In genomic region chr3:194443911-194444310, GRCh38 we compare ENCODE assay signal across 23 cellular contexts. TPM values are rescaled to one million over a fixed set of nuclear protein-coding genes. Genes with fewer than 3 reads are reported as not detected.
"Had no signal": no experiment of that assay in that cellular context is flagged by ENCODE, and none has a peak within 500 bp of the region (broad histone marks: within the 10 kb centered on the region; RNA-seq: fewer than 3 reads in every experiment).

No MANE protein-coding gene starts in this region.

- ATAC-seq: left ventricle myocardium superior, right cardiac atrium, T-cell had no signal

- H3K27ac ChIP-seq: brain microvascular endothelial cell, colonic mucosa, parathyroid adenoma, tibial artery, WERI-Rb-1 had no signal

- DNase-seq: activated CD4-positive, alpha-beta T cell treated with anti-CD3 and anti-CD28 coated beads for 1 hour; activated CD4-positive, alpha-beta T cell treated with anti-CD3 and anti-CD28 coated beads, Interleukin-2, amount 50 U/mL, for 4 hours; activated effector memory CD4-positive, alpha-beta T cell treated with anti-CD3 and anti-CD28 coated beads, Interleukin-2, amount 50 U/mL, for 16 hours; activated naive CD4-positive, alpha-beta T cell treated with anti-CD3 and anti-CD28 coated beads, Interleukin-2, amount 10 ng/mL, durations not matched to agents 7 days and 5 days; activated T-cell treated with anti-CD3 and anti-CD28 coated beads, Interleukin-2, amount 50 U/mL, for 48 hours; brain microvascular endothelial cell; central memory CD4-positive, alpha-beta T cell; colonic mucosa; glutamatergic neuron; hippocampal formation; left ventricle myocardium superior; right cardiac atrium; stimulated activated CD4-positive, alpha-beta T cell treated with anti-CD3 and anti-CD28 coated beads, Interleukin-1b, Interleukin-23, amount 100 ng/mL, for 48 hours; T-cell; tibial artery; WERI-Rb-1 had no signal

- H3K4me3 Mint-ChIP-seq: activated naive CD4-positive, alpha-beta T cell treated with anti-CD3 and anti-CD28 coated beads, Interleukin-2, amount 10 ng/mL, durations not matched to agents 7 days and 5 days; memory B cell; nephron; stimulated activated naive CD8-positive, alpha-beta T cell treated with anti-CD3 and anti-CD28 coated beads, Interleukin-15, Interleukin-2, amounts not matched to agents 100 ng/mL and 50 ng/mL, for 24 hours; T-cell had no signal

- FAIRE-seq: frontal cortex, TTC549 had no signal

- H3K27me3 ChIP-seq: brain microvascular endothelial cell, colonic mucosa, tibial artery had no signal

- H3K27me3 Mint-ChIP-seq: activated naive CD4-positive, alpha-beta T cell treated with anti-CD3 and anti-CD28 coated beads, Interleukin-2, amount 10 ng/mL, durations not matched to agents 7 days and 5 days; memory B cell; stimulated activated naive CD8-positive, alpha-beta T cell treated with anti-CD3 and anti-CD28 coated beads, Interleukin-15, Interleukin-2, amounts not matched to agents 100 ng/mL and 50 ng/mL, for 24 hours; T-cell had no signal

- H2AFZ ChIP-seq: parathyroid adenoma had no signal

- H3K27ac Mint-ChIP-seq: activated naive CD4-positive, alpha-beta T cell treated with anti-CD3 and anti-CD28 coated beads, Interleukin-2, amount 10 ng/mL, durations not matched to agents 7 days and 5 days; memory B cell; nephron; stimulated activated naive CD8-positive, alpha-beta T cell treated with anti-CD3 and anti-CD28 coated beads, Interleukin-15, Interleukin-2, amounts not matched to agents 100 ng/mL and 50 ng/mL, for 24 hours; T-cell had no signal

- H3K4me1 ChIP-seq: colonic mucosa, tibial artery had no signal

- H3K79me2 ChIP-seq: parathyroid adenoma had no signal

- H3K4me3 ChIP-seq: colonic mucosa, tibial artery had no signal

- H3K4me1 Mint-ChIP-seq: memory B cell, nephron had no signal

- H3K9me3 ChIP-seq: colonic mucosa, tibial artery had no signal

- H3K9me3 Mint-ChIP-seq: activated naive CD4-positive, alpha-beta T cell treated with anti-CD3 and anti-CD28 coated beads, Interleukin-2, amount 10 ng/mL, durations not matched to agents 7 days and 5 days; memory B cell; nephron; stimulated activated naive CD8-positive, alpha-beta T cell treated with anti-CD3 and anti-CD28 coated beads, Interleukin-15, Interleukin-2, amounts not matched to agents 100 ng/mL and 50 ng/mL, for 24 hours; T-cell had no signal

- H3K9ac ChIP-seq: parathyroid adenoma had no signal

RNA-seq across cellular contexts. Expression of gene GP5, which starts 44.8 kb away (rescaled TPM):
- total RNA-seq: frontal cortex, left ventricle myocardium superior, myocyte, right cardiac atrium had no signal
